In the genomic region with DNA sequence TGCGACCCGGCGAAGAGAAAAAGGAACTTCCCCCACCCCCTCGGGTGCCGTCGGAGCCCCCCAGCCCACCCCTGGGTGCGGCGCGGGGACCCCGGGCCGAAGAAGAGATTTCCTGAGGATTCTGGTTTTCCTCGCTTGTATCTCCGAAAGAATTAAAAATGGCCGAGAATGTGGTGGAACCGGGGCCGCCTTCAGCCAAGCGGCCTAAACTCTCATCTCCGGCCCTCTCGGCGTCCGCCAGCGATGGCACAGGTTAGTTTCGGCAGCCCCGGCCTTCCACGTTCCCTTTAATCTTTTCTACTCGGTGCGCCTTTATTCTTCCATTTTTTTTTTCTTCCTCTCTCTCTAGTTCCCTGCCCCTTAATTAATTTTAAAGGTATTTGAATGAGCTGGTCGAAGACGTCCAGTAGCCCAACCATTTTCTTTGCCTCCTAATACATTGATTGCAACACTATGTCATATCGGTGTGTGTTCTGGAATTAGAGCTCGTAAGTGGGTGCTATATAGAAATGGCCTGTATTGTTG, we compare ENCODE assay signal across 8 cellular contexts. TPM values are rescaled to one million over a fixed set of nuclear protein-coding genes. Genes with fewer than 3 reads are reported as not detected.
DNase-seq lines count a peak whose midpoint lies in the region; ATAC-seq, FAIRE-seq and TF ChIP-seq lines count a peak whose summit lies in the region.

No MANE protein-coding gene starts in this region.

- H3K9me3 ChIP-seq in adipocyte (ENCODE audit: control insufficient read depth, low read length), result no peaks in the 10 kb centered on the region
- no peaks in the 10 kb centered on the region for H3K9me3 ChIP-seq in psoas muscle

- TF ChIP-seq CTCF in psoas muscle (IDR thresholded peaks at IDR 0.05), result no peak

- H3K4me1 ChIP-seq in adipocyte (ENCODE audit: control insufficient read depth, insufficient read depth, low read length) (peaks cover 39% of the 10 kb centered on the region), psoas muscle (peaks cover 36% of the 10 kb centered on the region)

- ATAC-seq in left ventricle myocardium superior, result no peak
- ATAC-seq in psoas muscle, result peak in 1 of 4 donors; percentile 15
- ATAC-seq in GM18907 (IDR thresholded peaks at IDR 0.05; ENCODE audit: unreplicated experiment), result no peak

- 0 to 1% (median 1%) methylated on average over 29 to 31 of the region's 31 CpGs for WGBS in psoas muscle, 3 donors

- peak overlapping the region; percentile 89 for H3K4me3 ChIP-seq in adipocyte (ENCODE audit: low read length)
- peak overlapping the region; percentile 98 for H3K4me3 ChIP-seq in psoas muscle

- peak overlapping the region; percentile 99 for H3K9ac ChIP-seq in adipocyte (ENCODE audit: low read length)

- H3K27me3 ChIP-seq in adipocyte (replicated peaks; ENCODE audit: control insufficient read depth, insufficient read depth, low read length) (no peaks in the 10 kb centered on the region), psoas muscle (ENCODE audit: insufficient read depth in 3 of 3, low read length in 2 of 3) (no peaks in the 10 kb centered on the region)

- intact Hi-C loops in left ventricle myocardium superior (cut with micrococcal nuclease) (no loop called here), psoas muscle (cut with DNase I) (no loop called here)

- FAIRE-seq in GM12892 (lab: Jason Lieb, UNC), result peak; percentile 86

- peak overlapping the region; percentile 100 for H3K27ac ChIP-seq in psoas muscle

- peak; percentile 37 for DNase-seq in AG20443 (ENCODE audit: low spot score)
- peak; percentile 20 for DNase-seq in GM12892 (ENCODE audit: insufficient read length)
- DNase-seq in NCI-H526 (lab: John Stamatoyannopoulos, UW), result peak; percentile 4 to 33
- peak; percentile 65 for DNase-seq in adipocyte (ENCODE audit: low read depth)
- peak; percentile 54 for DNase-seq in left ventricle myocardium superior
- DNase-seq in psoas muscle, result peak; percentile 27 to 69
- no peak for DNase-seq in NCI-H2029 treated with DMSO at 0.1 percent for 48 hours (lab: John Stamatoyannopoulos, UW)

- no peaks in the 10 kb centered on the region for H3K36me3 ChIP-seq in adipocyte (ENCODE audit: control insufficient read depth, insufficient read depth, low read length, severe bottlenecking)
- H3K36me3 ChIP-seq in psoas muscle (ENCODE audit: insufficient read depth in 1 of 2, low read depth in 1 of 2), result peaks cover 0 to 5% of the 10 kb centered on the region in 2 donors

- TF ChIP-seq POLR2A in GM12892 (IDR thresholded peaks at IDR 0.05; ENCODE audit: low read depth, low read length), result 0 out of 2 replicates have a peak, but pooled peaks have one; percentile 9

RNA-seq across cellular contexts. Expression of a gene that starts 0.5 kb away (rescaled TPM):
- polyA plus RNA-seq in GM12892 (2012; ENCODE audit: missing spikeins), result 24.6 TPM
- total RNA-seq in left ventricle myocardium superior (30.5 TPM), psoas muscle (10 to 100 TPM; 31.0 to 40.7 (median 35.3) TPM)
- 10 to 100 TPM in 1 of 3 donors, 1 to 10 TPM in 2; 6.2 to 20.5 (median 7.0) TPM for polyA plus RNA-seq in psoas muscle
